Comparison of ENCODE assay signal across 16 cellular contexts in genomic region chr2:216064014-216064630, GRCh38. TPM values are rescaled to one million over a fixed set of nuclear protein-coding genes. Genes with fewer than 3 reads are reported as not detected.
DNase-seq lines count a peak whose midpoint lies in the region; ATAC-seq, FAIRE-seq and TF ChIP-seq lines count a peak whose summit lies in the region.
"Had no signal": no experiment of that assay in that cellular context is flagged by ENCODE, and none has a peak within 500 bp of the region (broad histone marks: within the 10 kb centered on the region; RNA-seq: fewer than 3 reads in every experiment).

No MANE protein-coding gene starts in this region.

- TSS peak; percentile 27 for BruUV-seq in HepG2 (replicated peaks; lab: Mats Ljungman, UMichigan)

- H3K27me3 ChIP-seq in WERI-Rb-1 (ENCODE audit: insufficient read depth, low read depth, severe bottlenecking) (no peaks in the 10 kb centered on the region), HepG2 (ENCODE audit: control insufficient read depth in 1 of 2, insufficient read depth in 2 of 2, low read length in 2 of 2) (no peaks in the 10 kb centered on the region)
- H3K27me3 ChIP-seq: adrenal gland, heart left ventricle had no signal

- intact Hi-C loops in HepG2 (cut with micrococcal nuclease; ENCODE audit: unreplicated experiment): loop anchor here (1.0 to 2.0 kb wide), 2 partner anchors 41 to 45 kb away; partner anchors contain the start of gene XRCC5
- intact Hi-C loops in left colon (cut with DNase I, micrococcal nuclease): no loop called here

- no peak overlapping the region for H2AFZ ChIP-seq in HepG2 (ENCODE audit: low read length)
- H2AFZ ChIP-seq: parathyroid adenoma had no signal

- no peak for FAIRE-seq in HepG2 (lab: Jason Lieb, UNC)

- peaks cover 8% of the 10 kb centered on the region; the same call in 1 of the 2 replicates for H4K20me1 ChIP-seq in HepG2 (ENCODE audit: insufficient read depth, low read length)

- H3K9me3 ChIP-seq in WERI-Rb-1 (ENCODE audit: severe bottlenecking) (no peaks in the 10 kb centered on the region), HepG2 (ENCODE audit: low read length) (no peaks in the 10 kb centered on the region)
- H3K9me3 ChIP-seq: adrenal gland had no signal

- H3K79me2 ChIP-seq in HepG2 (ENCODE audit: insufficient read depth, low read length): peaks cover 15% of the 10 kb centered on the region
- H3K79me2 ChIP-seq: parathyroid adenoma had no signal

- H3K27ac ChIP-seq in WERI-Rb-1 (no peak overlapping the region), HepG2 (ENCODE audit: extremely low read length, insufficient read depth, low read length) (no peak overlapping the region)
- H3K27ac ChIP-seq: adrenal gland, heart left ventricle, parathyroid adenoma, RWPE1 had no signal

- DNase-seq in AG20443 (ENCODE audit: low spot score): peak; percentile 28
- no peak for DNase-seq in WERI-Rb-1
- no peak for DNase-seq in HepG2 (ENCODE audit: low spot score)
- DNase-seq in left colon: no peak
- no peak for DNase-seq in HK-2 (ENCODE audit: unreplicated experiment)
- DNase-seq: activated CD8-positive, alpha-beta memory T cell treated with anti-CD3 and anti-CD28 coated beads, Interleukin-2, amount 50 U/mL, for 4 hours; adrenal gland; CD8-positive, alpha-beta memory T cell; effector CD4-positive, alpha-beta T cell; heart left ventricle; mesenchymal stem cell had no signal

- H3K4me2 ChIP-seq in HepG2 (ENCODE audit: low read depth, low read length): no peak overlapping the region

- no peak overlapping the region for H3K9ac ChIP-seq in HepG2 (ENCODE audit: insufficient read depth, low read depth, low read length)
- H3K9ac ChIP-seq: parathyroid adenoma had no signal

- TF ChIP-seq POLR2A in HepG2 (IDR thresholded peaks at IDR 0.05; ENCODE audit: insufficient read depth in 1 of 2, low read depth in 2 of 2, low read length in 2 of 2): no peak

- peaks cover 33% of the 10 kb centered on the region for H3K36me3 ChIP-seq in WERI-Rb-1
- H3K36me3 ChIP-seq in HepG2 (replicated peaks in 1 of 2; ENCODE audit: control insufficient read depth in 1 of 2, insufficient read depth in 2 of 2, low read length in 2 of 2): peaks cover 26 to 57% of the 10 kb centered on the region in 2 experiments

- TF ChIP-seq EP300 in HepG2 (IDR thresholded peaks at IDR 0.05; ENCODE audit: low read depth in 2 of 2, low read length in 2 of 2) (no peak), HepG2 (CRISPR knock-in tag; IDR thresholded peaks at IDR 0.05; ENCODE audit: borderline replicate concordance) (no peak)

- H3K4me3 ChIP-seq in WERI-Rb-1 (ENCODE audit: low read depth, low read length) (no peak overlapping the region), HepG2 (replicated peaks in 1 of 3; ENCODE audit: insufficient read depth in 1 of 3, low read depth in 2 of 3, low read length in 3 of 3) (no peak overlapping the region)
- H3K4me3 ChIP-seq: adrenal gland, heart left ventricle had no signal

- in situ Hi-C loops in HepG2 (cut with HindIII; ENCODE audit: extremely low pct_ligation_motif_present, low pct_unique_long_range_greater_than_20kb): no loop called here

- peaks cover 32% of the 10 kb centered on the region for H3K4me1 ChIP-seq in HepG2 (ENCODE audit: insufficient read depth, low read length)
- H3K4me1 ChIP-seq: heart left ventricle, parathyroid adenoma had no signal

- CTCF ChIA-PET in HepG2 (lab: Yijun Ruan, JAX; ENCODE audit: low intra/inter-chr PET ratio, low total read pairs): interaction anchor here (1.1 to 1.6 kb wide), 2 partner anchors 41 to 76 kb away, joined by 3 to 8 read pairs; no protein-coding TSS in a partner anchor

- TF ChIP-seq CTCF in GM12872 (IDR thresholded peaks at IDR 0.05; ENCODE audit: insufficient read depth, low read depth, low read length) (0 out of 3 replicates have a peak, but pooled peaks have one; percentile 14), WERI-Rb-1 (IDR thresholded peaks at IDR 0.05; ENCODE audit: low read depth, low read length) (peak; percentile 51), HepG2 (CRISPR knock-in tag; IDR thresholded peaks at IDR 0.05) (peak; percentile 58)

- ATAC-seq in HepG2 (peak; percentile 45), left colon (no peak), HG03108 (IDR thresholded peaks at IDR 0.05; ENCODE audit: unreplicated experiment) (no peak), GM19351 (IDR thresholded peaks at IDR 0.05; ENCODE audit: unreplicated experiment) (no peak)
- ATAC-seq: heart left ventricle had no signal

- 99% methylated on average over 2 of the region's 2 CpGs for WGBS in HepG2 (ENCODE audit: low lambda C conversion rate)

- 0 out of 2 replicates have a peak, but pooled peaks have one; percentile 9 for TF ChIP-seq RAD21 in HepG2 (CRISPR knock-in tag; IDR thresholded peaks at IDR 0.05)

- POLR2A ChIA-PET in HepG2 (lab: Yijun Ruan, JAX): interaction anchor here (0.8 to 1.1 kb wide), 3 partner anchors 18 to 50 kb away, joined by 3 read pairs; partner anchors contain the start of genes PECR and TMEM169

RNA-seq across cellular contexts. Expression of gene PECR, which starts 17.5 kb away (rescaled TPM):
- 151 and 181 TPM in 2 replicates for total RNA-seq in HepG2 (2016; rRNA removed; fragmentation: Illumina TruSeq; extraction: Trizol)
- total RNA-seq in HepG2 (2016; cell fraction: cytosol; rRNA removed; fragmentation: Illumina TruSeq; extraction: Trizol; ENCODE audit: low read depth): 20.8 and 20.9 TPM in 2 replicates
- 143 and 194 TPM in 2 replicates for total RNA-seq in HepG2 (2016; cell fraction: insoluble cytoplasmic fraction; rRNA removed; fragmentation: Illumina TruSeq; extraction: Trizol)
- total RNA-seq in HepG2 (2016; cell fraction: membrane; rRNA removed; fragmentation: Illumina TruSeq; extraction: Trizol): 32.3 and 33.6 TPM in 2 replicates
- total RNA-seq in HepG2 (2016; cell fraction: nucleus; rRNA removed; fragmentation: Illumina TruSeq; extraction: Trizol): 129 and 136 TPM in 2 replicates
- 153 and 175 TPM in 2 replicates for polyA plus RNA-seq in HepG2 (2011; rRNA removed)
- 103 and 140 TPM in 2 replicates for polyA plus RNA-seq in HepG2 (2011; cell fraction: cytosol; rRNA removed)
- 97.8 and 111 TPM in 2 replicates for polyA plus RNA-seq in HepG2 (2011; cell fraction: nucleus; rRNA removed)
- 154 and 170 TPM in 2 replicates for polyA plus RNA-seq in HepG2 (2012)
- 10.8 and 11.0 TPM in 2 replicates for polyA plus RNA-seq in HepG2 (2016; cell fraction: cytosol; fragmentation: Illumina TruSeq; extraction: Trizol; ENCODE audit: low read depth)
- 162 and 177 TPM in 2 replicates for polyA plus RNA-seq in HepG2 (2016; cell fraction: insoluble cytoplasmic fraction; fragmentation: Illumina TruSeq; extraction: Trizol; ENCODE audit: low read depth)
- polyA plus RNA-seq in HepG2 (2016; cell fraction: membrane; fragmentation: Illumina TruSeq; extraction: Trizol; ENCODE audit: low read depth): 19.7 and 20.5 TPM in 2 replicates
- polyA plus RNA-seq in HepG2 (2016; cell fraction: nucleus; fragmentation: Illumina TruSeq; extraction: Trizol; ENCODE audit: insufficient read depth, low read depth): 75.4 and 82.9 TPM in 2 replicates
- 5.0 and 112 TPM in 2 replicates for polyA minus RNA-seq in HepG2 (2011; rRNA and poly(A)+ RNA removed; ENCODE audit: low replicate concordance)
- 52.5 and 73.0 TPM in 2 replicates for polyA minus RNA-seq in HepG2 (2011; cell fraction: cytosol; rRNA and poly(A)+ RNA removed)
- 221 and 291 TPM in 2 replicates for polyA minus RNA-seq in HepG2 (2011; cell fraction: nucleus; rRNA and poly(A)+ RNA removed)
- total RNA-seq in left colon: 10 to 100 TPM; 20.2 to 26.6 TPM

RNA-seq across cellular contexts. Expression of gene TMEM169, which starts 17.6 kb away (rescaled TPM):
- 4.3 and 4.5 TPM in 2 replicates for total RNA-seq in HepG2 (2016; rRNA removed; fragmentation: Illumina TruSeq; extraction: Trizol)
- 1.1 and 1.2 TPM in 2 replicates for total RNA-seq in HepG2 (2016; cell fraction: cytosol; rRNA removed; fragmentation: Illumina TruSeq; extraction: Trizol; ENCODE audit: low read depth)
- 4.0 and 5.3 TPM in 2 replicates for total RNA-seq in HepG2 (2016; cell fraction: insoluble cytoplasmic fraction; rRNA removed; fragmentation: Illumina TruSeq; extraction: Trizol)
- 3.7 and 4.4 TPM in 2 replicates for total RNA-seq in HepG2 (2016; cell fraction: membrane; rRNA removed; fragmentation: Illumina TruSeq; extraction: Trizol)
- total RNA-seq in HepG2 (2016; cell fraction: nucleus; rRNA removed; fragmentation: Illumina TruSeq; extraction: Trizol): 3.6 TPM in 2 replicates
- 1.5 and 2.1 TPM in 2 replicates for polyA plus RNA-seq in HepG2 (2011; rRNA removed)
- polyA plus RNA-seq in HepG2 (2011; cell fraction: cytosol; rRNA removed): 1.5 and 2.6 TPM in 2 replicates
- 0.71 and 0.80 TPM in 2 replicates for polyA plus RNA-seq in HepG2 (2011; cell fraction: nucleus; rRNA removed)
- polyA plus RNA-seq in HepG2 (2012): 5.4 and 6.9 TPM in 2 replicates
- 0.60 and 0.85 TPM in 2 replicates for polyA plus RNA-seq in HepG2 (2016; cell fraction: cytosol; fragmentation: Illumina TruSeq; extraction: Trizol; ENCODE audit: low read depth)
- 2.9 and 4.2 TPM in 2 replicates for polyA plus RNA-seq in HepG2 (2016; cell fraction: insoluble cytoplasmic fraction; fragmentation: Illumina TruSeq; extraction: Trizol; ENCODE audit: low read depth)
- 1.7 and 1.8 TPM in 2 replicates for polyA plus RNA-seq in HepG2 (2016; cell fraction: membrane; fragmentation: Illumina TruSeq; extraction: Trizol; ENCODE audit: low read depth)
- 5.0 and 6.2 TPM in 2 replicates for polyA plus RNA-seq in HepG2 (2016; cell fraction: nucleus; fragmentation: Illumina TruSeq; extraction: Trizol; ENCODE audit: insufficient read depth, low read depth)
- polyA minus RNA-seq in HepG2 (2011; rRNA and poly(A)+ RNA removed; ENCODE audit: low replicate concordance): 6.2 TPM in 1 of 2 replicates, not detected in the other
- polyA minus RNA-seq in HepG2 (2011; cell fraction: cytosol; rRNA and poly(A)+ RNA removed): 2.0 and 2.7 TPM in 2 replicates
- polyA minus RNA-seq in HepG2 (2011; cell fraction: nucleus; rRNA and poly(A)+ RNA removed): 1.4 and 2.6 TPM in 2 replicates
- total RNA-seq in left colon: under 1 TPM; 0.22 to 0.37 TPM

RNA-seq across cellular contexts. Expression of gene XRCC5, which starts 45.0 kb away (rescaled TPM):
- total RNA-seq in HepG2 (2016; rRNA removed; fragmentation: Illumina TruSeq; extraction: Trizol) (454 and 733 TPM in 2 replicates), left colon (100 to 1,000 TPM; 163 to 189 TPM)
- total RNA-seq in HepG2 (2016; cell fraction: cytosol; rRNA removed; fragmentation: Illumina TruSeq; extraction: Trizol; ENCODE audit: low read depth): 40.2 and 45.7 TPM in 2 replicates
- 445 and 739 TPM in 2 replicates for total RNA-seq in HepG2 (2016; cell fraction: insoluble cytoplasmic fraction; rRNA removed; fragmentation: Illumina TruSeq; extraction: Trizol)
- 92.3 and 106 TPM in 2 replicates for total RNA-seq in HepG2 (2016; cell fraction: membrane; rRNA removed; fragmentation: Illumina TruSeq; extraction: Trizol)
- total RNA-seq in HepG2 (2016; cell fraction: nucleus; rRNA removed; fragmentation: Illumina TruSeq; extraction: Trizol): 346 and 369 TPM in 2 replicates
- polyA plus RNA-seq in HepG2 (2011; rRNA removed): 215 and 264 TPM in 2 replicates
- polyA plus RNA-seq in HepG2 (2011; cell fraction: cytosol; rRNA removed): 129 and 152 TPM in 2 replicates
- 61.2 and 69.5 TPM in 2 replicates for polyA plus RNA-seq in HepG2 (2011; cell fraction: nucleus; rRNA removed)
- 143 and 176 TPM in 2 replicates for polyA plus RNA-seq in HepG2 (2012)
- polyA plus RNA-seq in HepG2 (2016; cell fraction: cytosol; fragmentation: Illumina TruSeq; extraction: Trizol; ENCODE audit: low read depth): 21.5 and 24.7 TPM in 2 replicates
- 503 and 513 TPM in 2 replicates for polyA plus RNA-seq in HepG2 (2016; cell fraction: insoluble cytoplasmic fraction; fragmentation: Illumina TruSeq; extraction: Trizol; ENCODE audit: low read depth)
- 41.2 and 52.0 TPM in 2 replicates for polyA plus RNA-seq in HepG2 (2016; cell fraction: membrane; fragmentation: Illumina TruSeq; extraction: Trizol; ENCODE audit: low read depth)
- 228 and 232 TPM in 2 replicates for polyA plus RNA-seq in HepG2 (2016; cell fraction: nucleus; fragmentation: Illumina TruSeq; extraction: Trizol; ENCODE audit: insufficient read depth, low read depth)
- polyA minus RNA-seq in HepG2 (2011; rRNA and poly(A)+ RNA removed; ENCODE audit: low replicate concordance): 569 and 652 TPM in 2 replicates
- 159 and 172 TPM in 2 replicates for polyA minus RNA-seq in HepG2 (2011; cell fraction: cytosol; rRNA and poly(A)+ RNA removed)
- polyA minus RNA-seq in HepG2 (2011; cell fraction: nucleus; rRNA and poly(A)+ RNA removed): 290 and 331 TPM in 2 replicates

RNA-seq across cellular contexts. Expression of gene MREG, which starts 50.8 kb away (rescaled TPM):
- total RNA-seq in HepG2 (2016; rRNA removed; fragmentation: Illumina TruSeq; extraction: Trizol): 23.3 and 26.4 TPM in 2 replicates
- total RNA-seq in HepG2 (2016; cell fraction: cytosol; rRNA removed; fragmentation: Illumina TruSeq; extraction: Trizol; ENCODE audit: low read depth): 6.9 and 11.0 TPM in 2 replicates
- 22.5 and 23.8 TPM in 2 replicates for total RNA-seq in HepG2 (2016; cell fraction: insoluble cytoplasmic fraction; rRNA removed; fragmentation: Illumina TruSeq; extraction: Trizol)
- total RNA-seq in HepG2 (2016; cell fraction: membrane; rRNA removed; fragmentation: Illumina TruSeq; extraction: Trizol): 27.6 and 31.1 TPM in 2 replicates
- 22.1 and 26.5 TPM in 2 replicates for total RNA-seq in HepG2 (2016; cell fraction: nucleus; rRNA removed; fragmentation: Illumina TruSeq; extraction: Trizol)
- 7.3 and 7.5 TPM in 2 replicates for polyA plus RNA-seq in HepG2 (2011; rRNA removed)
- 2.8 and 3.0 TPM in 2 replicates for polyA plus RNA-seq in HepG2 (2011; cell fraction: cytosol; rRNA removed)
- polyA plus RNA-seq in HepG2 (2011; cell fraction: nucleus; rRNA removed): 10.6 and 11.6 TPM in 2 replicates
- 7.0 and 9.3 TPM in 2 replicates for polyA plus RNA-seq in HepG2 (2012)
- 10.0 and 14.5 TPM in 2 replicates for polyA plus RNA-seq in HepG2 (2016; cell fraction: cytosol; fragmentation: Illumina TruSeq; extraction: Trizol; ENCODE audit: low read depth)
- polyA plus RNA-seq in HepG2 (2016; cell fraction: insoluble cytoplasmic fraction; fragmentation: Illumina TruSeq; extraction: Trizol; ENCODE audit: low read depth): 24.4 and 25.1 TPM in 2 replicates
- polyA plus RNA-seq in HepG2 (2016; cell fraction: membrane; fragmentation: Illumina TruSeq; extraction: Trizol; ENCODE audit: low read depth): 20.9 and 23.0 TPM in 2 replicates
- polyA plus RNA-seq in HepG2 (2016; cell fraction: nucleus; fragmentation: Illumina TruSeq; extraction: Trizol; ENCODE audit: insufficient read depth, low read depth): 32.8 and 32.9 TPM in 2 replicates
- 3.6 and 3.9 TPM in 2 replicates for polyA minus RNA-seq in HepG2 (2011; rRNA and poly(A)+ RNA removed; ENCODE audit: low replicate concordance)
- 4.0 and 4.3 TPM in 2 replicates for polyA minus RNA-seq in HepG2 (2011; cell fraction: cytosol; rRNA and poly(A)+ RNA removed)
- 19.2 and 20.6 TPM in 2 replicates for polyA minus RNA-seq in HepG2 (2011; cell fraction: nucleus; rRNA and poly(A)+ RNA removed)
- total RNA-seq in left colon: 10 to 100 TPM in 1 of 2 donors, 1 to 10 TPM in 1; 8.9 to 12.4 TPM
